In the genomic region with DNA sequence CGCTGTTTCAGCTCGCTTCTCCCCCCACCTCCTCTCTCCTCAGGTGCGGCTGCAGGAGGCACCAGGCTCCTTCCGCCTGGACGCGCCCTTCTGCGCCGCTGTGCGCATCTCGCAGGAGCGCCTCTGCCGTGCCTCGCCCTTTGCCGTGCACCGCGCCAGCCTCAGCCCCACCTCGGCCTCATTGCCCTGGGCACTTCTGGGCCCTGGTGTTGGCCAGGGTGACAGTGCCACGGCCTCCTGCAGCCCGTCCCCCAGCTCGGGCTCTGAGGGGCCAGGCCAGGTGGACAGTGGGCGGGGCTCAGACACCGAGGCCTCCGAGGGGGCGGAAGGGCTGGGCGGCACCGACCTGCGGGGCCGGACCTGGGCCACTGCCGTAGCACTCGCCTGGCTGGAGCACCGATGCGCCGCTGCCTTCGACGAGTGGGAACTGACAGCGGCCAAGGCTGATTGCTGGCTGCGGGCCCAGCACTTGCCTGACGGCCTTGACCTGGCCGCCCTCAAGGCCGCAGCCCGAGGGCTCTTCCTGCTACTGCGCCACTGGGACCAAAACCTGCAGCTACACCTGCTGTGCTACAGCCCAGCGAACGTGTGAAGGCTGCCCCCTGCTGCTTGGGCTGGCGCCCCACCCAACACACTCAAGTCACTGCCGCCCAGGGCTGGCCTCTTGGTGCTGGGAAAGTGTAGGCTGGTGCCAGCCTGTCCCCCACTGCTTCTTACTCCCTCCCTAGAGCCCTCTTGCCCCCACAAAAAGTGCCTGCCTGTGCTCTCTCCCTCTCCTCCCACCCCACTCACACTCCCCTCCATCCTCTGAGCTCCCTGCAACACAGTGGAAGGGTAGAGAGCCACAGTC, we compare ENCODE assay signal across 1 cellular context.
A peak's percentile ranks its signal among the peaks of the same experiment; 100 is the strongest.
TF ChIP-seq lines count a peak whose summit lies in the region.

No MANE protein-coding gene starts in this region.

TF ChIP-seq in WTC11, 78 proteins besides CTCF, POLR2A, EP300 and RAD21 (continued from another document):
- TF ChIP-seq, protein P1, sequence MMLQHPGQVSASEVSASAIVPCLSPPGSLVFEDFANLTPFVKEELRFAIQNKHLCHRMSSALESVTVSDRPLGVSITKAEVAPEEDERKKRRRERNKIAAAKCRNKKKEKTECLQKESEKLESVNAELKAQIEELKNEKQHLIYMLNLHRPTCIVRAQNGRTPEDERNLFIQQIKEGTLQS (CRISPR knock-in tag; conservative IDR thresholded peaks at IDR 0.05), result no peak
- TF ChIP-seq SMAD3 (CRISPR knock-in tag; IDR thresholded peaks at IDR 0.05; ENCODE audit: borderline replicate concordance) (0 out of 2 replicates have a peak, but pooled peaks have one; percentile 34), RELA (CRISPR knock-in tag; IDR thresholded peaks at IDR 0.05; ENCODE audit: borderline replicate concordance) (peak; percentile 61; the same call in 1 of the 2 replicates)
- TF ChIP-seq, protein P2, sequence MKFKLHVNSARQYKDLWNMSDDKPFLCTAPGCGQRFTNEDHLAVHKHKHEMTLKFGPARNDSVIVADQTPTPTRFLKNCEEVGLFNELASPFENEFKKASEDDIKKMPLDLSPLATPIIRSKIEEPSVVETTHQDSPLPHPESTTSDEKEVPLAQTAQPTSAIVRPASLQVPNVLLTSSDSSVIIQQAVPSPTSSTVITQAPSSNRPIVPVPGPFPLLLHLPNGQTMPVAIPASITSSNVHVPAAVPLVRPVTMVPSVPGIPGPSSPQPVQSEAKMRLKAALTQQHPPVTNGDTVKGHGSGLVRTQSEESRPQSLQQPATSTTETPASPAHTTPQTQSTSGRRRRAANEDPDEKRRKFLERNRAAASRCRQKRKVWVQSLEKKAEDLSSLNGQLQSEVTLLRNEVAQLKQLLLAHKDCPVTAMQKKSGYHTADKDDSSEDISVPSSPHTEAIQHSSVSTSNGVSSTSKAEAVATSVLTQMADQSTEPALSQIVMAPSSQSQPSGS (CRISPR knock-in tag; IDR thresholded peaks at IDR 0.05; ENCODE audit: borderline replicate concordance, low read depth), result no peak
TF ChIP-seq in WTC11: peak in this region for 6.
